Comparison of ENCODE assay signal across 1 cellular context in genomic region chr12:15206831-15207394, GRCh38.
TF ChIP-seq lines count a peak whose summit lies in the region.

No MANE protein-coding gene starts in this region.

TF ChIP-seq in GM23338, 12 proteins besides CTCF, POLR2A, EP300 and RAD21:
- TF ChIP-seq ZNF462 (CRISPR knock-in tag; IDR thresholded peaks at IDR 0.05) (no peak), POLR2AphosphoS5 (IDR thresholded peaks at IDR 0.05; ENCODE audit: low read depth) (no peak), EZH2phosphoT487 (IDR thresholded peaks at IDR 0.05; ENCODE audit: unreplicated experiment) (no peak), REST (IDR thresholded peaks at IDR 0.05; ENCODE audit: unreplicated experiment) (no peak), EZH2 (IDR thresholded peaks at IDR 0.05; ENCODE audit: low read depth, unreplicated experiment) (no peak), JUNB (IDR thresholded peaks at IDR 0.05; ENCODE audit: unreplicated experiment) (no peak), CREB1 (CRISPR knock-in tag; IDR thresholded peaks at IDR 0.05; ENCODE audit: low read depth) (no peak), STAT1 (IDR thresholded peaks at IDR 0.05; ENCODE audit: unreplicated experiment) (no peak), ZNF331 (CRISPR knock-in tag; IDR thresholded peaks at IDR 0.05; ENCODE audit: low read depth) (no peak), ETS1 (IDR thresholded peaks at IDR 0.05) (no peak), NANOG (IDR thresholded peaks at IDR 0.05; ENCODE audit: borderline replicate concordance) (no peak), ZNF114 (CRISPR knock-in tag; IDR thresholded peaks at IDR 0.05) (no peak)
